ENCODE assay signal across 11 cellular contexts in the genomic region with DNA sequence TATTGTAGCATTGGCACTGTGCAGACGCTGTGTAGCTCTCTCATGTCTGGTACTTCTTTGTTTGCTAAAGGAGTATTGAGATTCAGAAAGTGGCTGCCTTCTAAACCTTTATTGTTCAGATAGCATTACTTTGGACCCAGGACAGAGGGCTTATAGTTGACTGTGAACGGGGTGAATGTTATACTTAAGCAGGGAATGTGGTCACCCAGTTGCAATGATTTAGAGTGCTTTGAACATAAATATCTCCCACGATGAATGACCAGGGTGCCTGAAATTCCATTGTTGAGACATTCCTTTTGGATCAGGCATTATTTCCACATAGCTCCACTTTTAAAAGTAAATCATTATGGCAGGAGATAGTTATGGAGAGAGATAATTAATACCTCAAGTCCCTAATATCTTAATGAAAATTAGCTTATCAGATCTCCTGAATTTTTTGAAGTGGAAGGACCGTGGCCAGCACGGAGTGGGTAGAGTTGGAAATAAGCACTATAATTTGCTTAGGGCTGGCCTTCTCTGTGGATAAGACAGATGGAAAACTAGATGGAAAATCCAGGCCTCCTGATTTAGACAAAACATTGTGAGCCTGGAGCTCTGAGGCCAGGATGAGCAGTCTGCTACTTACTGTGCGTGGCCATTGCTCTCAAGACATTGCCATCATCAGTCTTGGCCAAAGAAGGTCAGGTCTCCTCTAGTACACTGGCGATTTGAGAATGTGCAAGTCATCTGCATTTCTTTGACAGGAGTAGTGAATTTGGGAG.
DNase-seq lines count a peak whose midpoint lies in the region; ATAC-seq and TF ChIP-seq lines count a peak whose summit lies in the region.
"Had no signal": no experiment of that assay in that cellular context is flagged by ENCODE, and none has a peak within 500 bp of the region (broad histone marks: within the 10 kb centered on the region; RNA-seq: fewer than 3 reads in every experiment).

No MANE protein-coding gene starts in this region.

- TF ChIP-seq EP300 in upper lobe of left lung (IDR thresholded peaks at IDR 0.05), result no peak

- DNase-seq in heart left ventricle (no peak), cardiac septum (ENCODE audit: low spot score) (no peak), astrocyte of the hippocampus (ENCODE audit: low read depth, low spot score) (peak; percentile 92), medulla oblongata (ENCODE audit: extremely low spot score) (peak; percentile 34), upper lobe of left lung (no peak), NCI-H2171 (lab: John Stamatoyannopoulos, UW) (no peak), sciatic nerve (ENCODE audit: low spot score) (no peak)

- no peak for ATAC-seq in heart left ventricle
- no peak for ATAC-seq in upper lobe of left lung (ENCODE audit: low FRiP score in 2 of 2)
- no peak for ATAC-seq in GM21786 (IDR thresholded peaks at IDR 0.05; ENCODE audit: unreplicated experiment)
- ATAC-seq in sciatic nerve, result no peak
- ATAC-seq: WTC11 had no signal

- intact Hi-C loops in heart left ventricle (cut with DNase I) (loop anchor here in 2 of 10 donors (10.0 kb wide), 2 partner anchors 51 to 101 kb away; no protein-coding TSS in a partner anchor), cardiac septum (cut with DNase I) (no loop called here), sciatic nerve (cut with DNase I) (no loop called here)

- TF ChIP-seq POLR2A in heart left ventricle (IDR thresholded peaks at IDR 0.05) (no peak), upper lobe of left lung (IDR thresholded peaks at IDR 0.05) (no peak)

- no peak for TF ChIP-seq CTCF in heart left ventricle (IDR thresholded peaks at IDR 0.05)
- TF ChIP-seq CTCF in upper lobe of left lung (IDR thresholded peaks at IDR 0.05), result no peak

- WGBS in heart left ventricle, 4 donors, result 63 to 73% (median 70%) methylated on average over 7 of the region's 7 CpGs
- WGBS in upper lobe of left lung, 2 donors, result 58 to 67% methylated on average over 7 of the region's 7 CpGs

- H3K36me3 ChIP-seq in heart left ventricle, result no peaks in the 10 kb centered on the region
- no peaks in the 10 kb centered on the region for H3K36me3 ChIP-seq in upper lobe of left lung

- H3K4me3 ChIP-seq in heart left ventricle (no peak overlapping the region), upper lobe of left lung (no peak overlapping the region)
- H3K4me3 ChIP-seq: lung had no signal

- H3K9me3 ChIP-seq in heart left ventricle (no peaks in the 10 kb centered on the region), upper lobe of left lung (no peaks in the 10 kb centered on the region)
- H3K9me3 ChIP-seq: Caco-2 had no signal

- peak overlapping the region in 7 of 12 donors; percentile 3 to 90 (median 81) for H3K27ac ChIP-seq in heart left ventricle
- peak overlapping the region; percentile 17 to 85 (median 52) for H3K27ac ChIP-seq in upper lobe of left lung

- H3K4me1 ChIP-seq in heart left ventricle (peaks cover 5 to 96% (median 67%) of the 10 kb centered on the region in 12 donors), upper lobe of left lung (peaks cover 46 to 64% (median 61%) of the 10 kb centered on the region in 4 donors)

- H3K27me3 ChIP-seq in heart left ventricle, result no peaks in the 10 kb centered on the region
- no peaks in the 10 kb centered on the region for H3K27me3 ChIP-seq in upper lobe of left lung

Comparison
In these comparisons a context has a peak if more than half of its experiments do, and no peak if none do; other contexts are left out.
1. DNase-seq: peak in astrocyte of the hippocampus (single experiment) and medulla oblongata (single experiment); none in heart left ventricle (0 of 5), cardiac septum (single experiment), upper lobe of left lung (0 of 2), NCI-H2171 (single experiment) and sciatic nerve (single experiment).